Comparison of ENCODE assay signal across 13 cellular contexts in genomic region chr16:68372806-68373205, GRCh38.
DNase-seq lines count a peak whose midpoint lies in the region; ATAC-seq and TF ChIP-seq lines count a peak whose summit lies in the region.
"Had no signal": no experiment of that assay in that cellular context is flagged by ENCODE, and none has a peak within 500 bp of the region (broad histone marks: within the 10 kb centered on the region; RNA-seq: fewer than 3 reads in every experiment).

No MANE protein-coding gene starts in this region.

- DNase-seq in Right ventricle myocardium inferior (ENCODE audit: missing footprints) (peak; percentile 34), cardiac septum (ENCODE audit: low spot score) (no peak), neural crest cell (ENCODE audit: low read depth, low spot score) (no peak), SK-N-SH (no peak)
- DNase-seq in activated T-helper 1 cell treated with anti-CD3 and anti-CD28 coated beads, Interleukin-12 subunit alpha, Interleukin-12 subunit beta, Interleukin-2, Interleukin-4 antibody, amounts not matched to agents 30 ng/mL and 10 ng/mL and 1 ng/mL, durations not matched to agents 14 hours and 24 hours and 36 hours (ENCODE audit: low spot score): no peak
- DNase-seq: CD4-positive, alpha-beta T cell; GM23248; KG1 had no signal

- H4K20me1 ChIP-seq in SK-N-SH (ENCODE audit: insufficient read depth): no peaks in the 10 kb centered on the region

- no peak overlapping the region for H3K4me3 ChIP-seq in SK-N-SH (ENCODE audit: low read depth in 2 of 2, low read length in 1 of 2)
- H3K4me3 ChIP-seq: GM23248 had no signal

- H3K9me2 ChIP-seq in SK-N-SH: no peaks in the 10 kb centered on the region

- no peak for TF ChIP-seq RAD21 in SK-N-SH (IDR thresholded peaks at IDR 0.05; ENCODE audit: low read length)

- no peaks in the 10 kb centered on the region for H3K36me3 Mint-ChIP-seq in activated T-helper 1 cell treated with anti-CD3 and anti-CD28 coated beads, Interleukin-12 subunit alpha, Interleukin-12 subunit beta, Interleukin-2, Interleukin-4 antibody, amounts not matched to agents 30 ng/mL and 10 ng/mL and 1 ng/mL, durations not matched to agents 14 hours and 24 hours and 36 hours (ENCODE audit: low read depth)
- no peaks in the 10 kb centered on the region for H3K36me3 Mint-ChIP-seq in neural crest cell (ENCODE audit: low read depth)
- H3K36me3 Mint-ChIP-seq: IgD-negative memory B cell had no signal

- no peaks in the 10 kb centered on the region for H3K9me3 ChIP-seq in SK-N-SH

- no peak overlapping the region for H3K4me2 ChIP-seq in SK-N-SH

- H3K4me1 Mint-ChIP-seq in activated T-helper 1 cell treated with anti-CD3 and anti-CD28 coated beads, Interleukin-12 subunit alpha, Interleukin-12 subunit beta, Interleukin-2, Interleukin-4 antibody, amounts not matched to agents 30 ng/mL and 10 ng/mL and 1 ng/mL, durations not matched to agents 14 hours and 24 hours and 36 hours (ENCODE audit: low read depth): peaks cover 31% of the 10 kb centered on the region
- peaks cover 10% of the 10 kb centered on the region for H3K4me1 Mint-ChIP-seq in neural crest cell

- POLR2A ChIA-PET in SK-N-SH (lab: Yijun Ruan, JAX): no interaction called here

- H3K36me3 ChIP-seq in SK-N-SH (replicated peaks in 1 of 2; ENCODE audit: control insufficient read depth in 1 of 2, insufficient read depth in 2 of 2, low read length in 1 of 2): no peaks in the 10 kb centered on the region

- H3K9me3 Mint-ChIP-seq in activated T-helper 1 cell treated with anti-CD3 and anti-CD28 coated beads, Interleukin-12 subunit alpha, Interleukin-12 subunit beta, Interleukin-2, Interleukin-4 antibody, amounts not matched to agents 30 ng/mL and 10 ng/mL and 1 ng/mL, durations not matched to agents 14 hours and 24 hours and 36 hours: no peaks in the 10 kb centered on the region
- no peaks in the 10 kb centered on the region for H3K9me3 Mint-ChIP-seq in neural crest cell
- H3K9me3 Mint-ChIP-seq: CD4-positive, alpha-beta T cell; IgD-negative memory B cell had no signal

- H3K9ac ChIP-seq in SK-N-SH: no peak overlapping the region
- H3K9ac ChIP-seq: GM23248 had no signal

- no peak overlapping the region for H3K27ac ChIP-seq in SK-N-SH (ENCODE audit: low read depth in 2 of 2, low read length in 1 of 2)
- H3K27ac ChIP-seq: GM23248 had no signal

- peak overlapping the region; percentile 65 for H3K27ac Mint-ChIP-seq in activated T-helper 1 cell treated with anti-CD3 and anti-CD28 coated beads, Interleukin-12 subunit alpha, Interleukin-12 subunit beta, Interleukin-2, Interleukin-4 antibody, amounts not matched to agents 30 ng/mL and 10 ng/mL and 1 ng/mL, durations not matched to agents 14 hours and 24 hours and 36 hours
- H3K27ac Mint-ChIP-seq in neural crest cell (ENCODE audit: unreplicated experiment): peak overlapping the region; percentile 84
- H3K27ac Mint-ChIP-seq: B cell; CD4-positive, alpha-beta T cell; IgD-negative memory B cell had no signal

- TF ChIP-seq CTCF in neural crest cell (conservative IDR thresholded peaks at IDR 0.05) (no peak), SK-N-SH (IDR thresholded peaks at IDR 0.05) (no peak)

- peaks cover 0 to 28% of the 10 kb centered on the region in 2 experiments; a peak in 1 of 4 replicates for H3K4me1 ChIP-seq in SK-N-SH (ENCODE audit: control insufficient read depth in 1 of 2, insufficient read depth in 2 of 2, low read depth in 1 of 2, low read length in 1 of 2)

- H3K4me3 Mint-ChIP-seq in activated T-helper 1 cell treated with anti-CD3 and anti-CD28 coated beads, Interleukin-12 subunit alpha, Interleukin-12 subunit beta, Interleukin-2, Interleukin-4 antibody, amounts not matched to agents 30 ng/mL and 10 ng/mL and 1 ng/mL, durations not matched to agents 14 hours and 24 hours and 36 hours: no peak overlapping the region
- no peak overlapping the region for H3K4me3 Mint-ChIP-seq in neural crest cell
- H3K4me3 Mint-ChIP-seq: B cell; CD4-positive, alpha-beta T cell; IgD-negative memory B cell had no signal

- TF ChIP-seq EP300 in SK-N-SH (IDR thresholded peaks at IDR 0.05; ENCODE audit: borderline replicate concordance in 1 of 2, low read depth in 1 of 2, low read length in 1 of 2): no peak

- intact Hi-C loops in Right ventricle myocardium inferior (cut with DNase I) (no loop called here), cardiac septum (cut with DNase I) (no loop called here)
- intact Hi-C loops in activated T-helper 1 cell treated with anti-CD3 and anti-CD28 coated beads, Interleukin-12 subunit alpha, Interleukin-12 subunit beta, Interleukin-2, Interleukin-4 antibody, amounts not matched to agents 30 ng/mL and 10 ng/mL and 1 ng/mL, durations not matched to agents 14 hours and 24 hours and 36 hours (cut with micrococcal nuclease): no loop called here

- H3K27me3 Mint-ChIP-seq in activated T-helper 1 cell treated with anti-CD3 and anti-CD28 coated beads, Interleukin-12 subunit alpha, Interleukin-12 subunit beta, Interleukin-2, Interleukin-4 antibody, amounts not matched to agents 30 ng/mL and 10 ng/mL and 1 ng/mL, durations not matched to agents 14 hours and 24 hours and 36 hours (ENCODE audit: insufficient read depth): peaks cover 44% of the 10 kb centered on the region
- H3K27me3 Mint-ChIP-seq in neural crest cell (ENCODE audit: low read depth): no peaks in the 10 kb centered on the region
- H3K27me3 Mint-ChIP-seq: CD4-positive, alpha-beta T cell had no signal

- H2AFZ ChIP-seq in SK-N-SH (ENCODE audit: low read depth): no peak overlapping the region
- H2AFZ ChIP-seq: GM23248 had no signal

- ATAC-seq in Right ventricle myocardium inferior (no peak), HG03571 (IDR thresholded peaks at IDR 0.05; ENCODE audit: unreplicated experiment) (no peak), HG02870 (IDR thresholded peaks at IDR 0.05; ENCODE audit: unreplicated experiment) (no peak)
- ATAC-seq: HCT116 had no signal

- WGBS in SK-N-SH (ENCODE audit: low lambda C conversion rate): 33% methylated on average over 1 of the region's 8 CpGs

- CTCF ChIA-PET in SK-N-SH (lab: Yijun Ruan, JAX): interaction anchor here (1.1 to 3.0 kb wide), 5 partner anchors 10 to 156 kb away, joined by 4 to 9 read pairs (median 6); no protein-coding TSS in a partner anchor

- H3F3A ChIP-seq in SK-N-SH (replicated peaks; ENCODE audit: insufficient read depth): no peaks in the 10 kb centered on the region

- no peaks in the 10 kb centered on the region for H3K27me3 ChIP-seq in SK-N-SH (ENCODE audit: insufficient read depth)

- H3K79me2 ChIP-seq in SK-N-SH (ENCODE audit: insufficient read depth): no peaks in the 10 kb centered on the region

TF ChIP-seq in SK-N-SH, 30 proteins besides CTCF, POLR2A, EP300 and RAD21 (continues in another document):
- TF ChIP-seq SMC3 (IDR thresholded peaks at IDR 0.05; ENCODE audit: low read depth, low read length) (no peak), NFIC (IDR thresholded peaks at IDR 0.05; ENCODE audit: borderline replicate concordance) (no peak), YY1 (IDR thresholded peaks at IDR 0.05; ENCODE audit: low read depth) (no peak), RFX5 (IDR thresholded peaks at IDR 0.05; ENCODE audit: low read length) (no peak), FOSL2 (IDR thresholded peaks at IDR 0.05; ENCODE audit: borderline replicate concordance, low read depth) (no peak), MXI1 (IDR thresholded peaks at IDR 0.05; ENCODE audit: low read depth, low read length) (no peak), TEAD4 (IDR thresholded peaks at IDR 0.05; ENCODE audit: borderline replicate concordance, insufficient read depth) (no peak), RXRA (IDR thresholded peaks at IDR 0.05; ENCODE audit: borderline replicate concordance, low read depth) (no peak), MEF2A (IDR thresholded peaks at IDR 0.05; ENCODE audit: borderline replicate concordance, low read depth) (no peak), POLR2AphosphoS5 (IDR thresholded peaks at IDR 0.05; ENCODE audit: low read depth, low read length) (no peak), CHD2 (IDR thresholded peaks at IDR 0.05; ENCODE audit: low read length, partially characterized antibody) (no peak), TAF1 (IDR thresholded peaks at IDR 0.05; ENCODE audit: borderline replicate concordance, low read depth, low read length) (no peak), FOXJ3 (CRISPR knock-in tag; IDR thresholded peaks at IDR 0.05) (no peak)
- TF ChIP-seq, protein P1, sequence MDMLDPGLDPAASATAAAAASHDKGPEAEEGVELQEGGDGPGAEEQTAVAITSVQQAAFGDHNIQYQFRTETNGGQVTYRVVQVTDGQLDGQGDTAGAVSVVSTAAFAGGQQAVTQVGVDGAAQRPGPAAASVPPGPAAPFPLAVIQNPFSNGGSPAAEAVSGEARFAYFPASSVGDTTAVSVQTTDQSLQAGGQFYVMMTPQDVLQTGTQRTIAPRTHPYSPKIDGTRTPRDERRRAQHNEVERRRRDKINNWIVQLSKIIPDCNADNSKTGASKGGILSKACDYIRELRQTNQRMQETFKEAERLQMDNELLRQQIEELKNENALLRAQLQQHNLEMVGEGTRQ (IDR thresholded peaks at IDR 0.05; ENCODE audit: borderline replicate concordance, low read depth, low read length): no peak
- TF ChIP-seq, protein P2, sequence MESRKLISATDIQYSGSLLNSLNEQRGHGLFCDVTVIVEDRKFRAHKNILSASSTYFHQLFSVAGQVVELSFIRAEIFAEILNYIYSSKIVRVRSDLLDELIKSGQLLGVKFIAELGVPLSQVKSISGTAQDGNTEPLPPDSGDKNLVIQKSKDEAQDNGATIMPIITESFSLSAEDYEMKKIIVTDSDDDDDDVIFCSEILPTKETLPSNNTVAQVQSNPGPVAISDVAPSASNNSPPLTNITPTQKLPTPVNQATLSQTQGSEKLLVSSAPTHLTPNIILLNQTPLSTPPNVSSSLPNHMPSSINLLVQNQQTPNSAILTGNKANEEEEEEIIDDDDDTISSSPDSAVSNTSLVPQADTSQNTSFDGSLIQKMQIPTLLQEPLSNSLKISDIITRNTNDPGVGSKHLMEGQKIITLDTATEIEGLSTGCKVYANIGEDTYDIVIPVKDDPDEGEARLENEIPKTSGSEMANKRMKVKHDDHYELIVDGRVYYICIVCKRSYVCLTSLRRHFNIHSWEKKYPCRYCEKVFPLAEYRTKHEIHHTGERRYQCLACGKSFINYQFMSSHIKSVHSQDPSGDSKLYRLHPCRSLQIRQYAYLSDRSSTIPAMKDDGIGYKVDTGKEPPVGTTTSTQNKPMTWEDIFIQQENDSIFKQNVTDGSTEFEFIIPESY (IDR thresholded peaks at IDR 0.05; ENCODE audit: borderline replicate concordance, low read depth): no peak
- TF ChIP-seq, protein P3, sequence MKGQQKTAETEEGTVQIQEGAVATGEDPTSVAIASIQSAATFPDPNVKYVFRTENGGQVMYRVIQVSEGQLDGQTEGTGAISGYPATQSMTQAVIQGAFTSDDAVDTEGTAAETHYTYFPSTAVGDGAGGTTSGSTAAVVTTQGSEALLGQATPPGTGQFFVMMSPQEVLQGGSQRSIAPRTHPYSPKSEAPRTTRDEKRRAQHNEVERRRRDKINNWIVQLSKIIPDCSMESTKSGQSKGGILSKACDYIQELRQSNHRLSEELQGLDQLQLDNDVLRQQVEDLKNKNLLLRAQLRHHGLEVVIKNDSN (IDR thresholded peaks at IDR 0.05; ENCODE audit: borderline replicate concordance, low read depth): no peak
